Comparison of ENCODE assay signal across 16 cellular contexts in the genomic region with DNA sequence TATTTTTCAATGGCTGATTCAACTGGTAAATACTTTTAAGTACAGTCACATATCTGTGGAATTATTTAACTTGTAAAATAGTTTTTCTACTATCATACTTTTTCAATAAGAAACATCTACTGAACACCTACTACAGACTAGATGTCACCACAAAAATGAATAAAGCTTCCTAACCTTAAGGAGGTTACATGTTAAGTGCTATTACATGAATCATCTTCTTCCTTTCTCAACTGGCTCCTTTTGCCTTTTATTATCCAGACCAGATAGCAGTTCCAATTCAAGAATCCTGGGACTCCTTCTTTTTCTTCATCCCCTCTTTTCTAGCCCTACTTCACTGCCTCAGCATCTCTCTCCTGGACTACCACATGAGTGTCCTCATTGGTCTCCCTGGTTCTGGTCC.
"Had no signal": no experiment of that assay in that cellular context is flagged by ENCODE, and none has a peak within 500 bp of the region (broad histone marks: within the 10 kb centered on the region; RNA-seq: fewer than 3 reads in every experiment).

No MANE protein-coding gene starts in this region.

- H3K36me3 ChIP-seq: ascending aorta, cardiac muscle cell, right lobe of liver had no signal

- H3K9me3 ChIP-seq: ascending aorta, prostate gland, right lobe of liver had no signal

- H3K4me3 ChIP-seq: ascending aorta, cardiac muscle cell, coronary artery, prostate gland, right lobe of liver had no signal

- ATAC-seq: left ventricle myocardium superior, right lobe of liver had no signal

- H3K27me3 ChIP-seq: ascending aorta, cardiac muscle cell, right lobe of liver had no signal

- H3K27ac ChIP-seq: ascending aorta, cardiac muscle cell, coronary artery, prostate gland, right lobe of liver had no signal

- DNase-seq: activated CD4-positive, alpha-beta T cell treated with anti-CD3 and anti-CD28 coated beads, Interleukin-2, amount 50 U/mL, for 1 hour; activated CD4-positive, CD25-positive, alpha-beta regulatory T cell; activated gamma-delta T cell; activated naive CD8-positive, alpha-beta T cell treated with anti-CD3 and anti-CD28 coated beads for 36 hours; effector CD4-positive, alpha-beta T cell; kidney; left ventricle myocardium superior; mesenchymal stem cell; occipital lobe; right lobe of liver; stimulated activated CD4-positive, alpha-beta T cell treated with anti-CD3 and anti-CD28 coated beads, Interleukin-12 subunit alpha, Interleukin-12 subunit beta, amount 100 ng/mL, for 4 hours; stimulated activated naive CD4-positive, alpha-beta T cell treated with Interleukin-2 at 50 U/mL for 16 hours had no signal
